ENCODE assay signal across 8 cellular contexts in the genomic region with DNA sequence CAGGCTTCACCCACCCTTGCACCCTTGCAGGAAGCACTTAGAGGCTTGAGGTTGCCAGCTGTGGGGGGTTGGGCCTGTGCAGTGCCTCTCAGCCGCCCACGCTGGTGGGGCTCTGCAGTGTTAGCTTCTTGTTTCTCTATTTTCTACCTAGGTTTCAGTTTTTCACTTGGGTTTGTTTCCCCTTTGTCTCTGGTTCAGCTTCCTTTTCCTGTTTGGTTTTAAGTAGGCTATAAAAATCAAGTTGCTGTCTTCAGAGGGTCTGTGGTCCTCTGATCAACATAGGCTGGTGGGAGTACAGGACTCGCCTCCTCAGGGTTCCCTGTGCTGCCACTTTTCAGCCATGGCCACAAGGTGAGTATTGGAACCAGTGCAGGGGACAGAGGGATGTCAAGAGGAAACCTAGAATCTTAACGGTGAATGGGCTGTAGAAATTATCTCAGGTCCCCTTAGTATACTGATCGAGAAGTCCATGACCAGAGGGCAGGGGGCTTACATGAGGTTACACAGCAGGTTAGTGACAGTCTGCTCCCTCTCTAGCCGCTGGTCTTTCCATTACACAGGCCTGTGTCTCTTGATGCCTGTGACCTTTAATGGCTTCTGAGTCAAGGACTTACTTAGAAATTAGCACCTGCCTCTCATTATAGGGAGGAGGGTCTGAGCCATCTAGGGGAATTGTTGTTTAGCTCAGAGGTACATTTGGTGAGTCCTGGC. TPM values are rescaled to one million over a fixed set of nuclear protein-coding genes. Genes with fewer than 3 reads are reported as not detected.
DNase-seq lines count a peak whose midpoint lies in the region; ATAC-seq and TF ChIP-seq lines count a peak whose summit lies in the region.

A gene with protein sequence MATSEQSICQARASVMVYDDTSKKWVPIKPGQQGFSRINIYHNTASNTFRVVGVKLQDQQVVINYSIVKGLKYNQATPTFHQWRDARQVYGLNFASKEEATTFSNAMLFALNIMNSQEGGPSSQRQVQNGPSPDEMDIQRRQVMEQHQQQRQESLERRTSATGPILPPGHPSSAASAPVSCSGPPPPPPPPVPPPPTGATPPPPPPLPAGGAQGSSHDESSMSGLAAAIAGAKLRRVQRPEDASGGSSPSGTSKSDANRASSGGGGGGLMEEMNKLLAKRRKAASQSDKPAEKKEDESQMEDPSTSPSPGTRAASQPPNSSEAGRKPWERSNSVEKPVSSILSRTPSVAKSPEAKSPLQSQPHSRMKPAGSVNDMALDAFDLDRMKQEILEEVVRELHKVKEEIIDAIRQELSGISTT (plus strand): TSS at position 262 of the 711 bp plus-strand sequence. CDS start 79 bp downstream, at position 341.

- H3K4me1 ChIP-seq in breast epithelium (no peaks in the 10 kb centered on the region), mucosa of rectum (ENCODE audit: control insufficient read depth in 2 of 2, insufficient read depth in 2 of 2, low read length in 2 of 2) (peaks cover 5 to 6% of the 10 kb centered on the region in 2 donors)

- TF ChIP-seq POLR2A in breast epithelium (IDR thresholded peaks at IDR 0.05), result no peak

- H3K36me3 ChIP-seq in breast epithelium, result no peaks in the 10 kb centered on the region
- H3K36me3 ChIP-seq in mucosa of rectum (ENCODE audit: control insufficient read depth in 2 of 2, insufficient read depth in 2 of 2, low read length in 2 of 2), result no peaks in the 10 kb centered on the region

- H3K27ac Mint-ChIP-seq in T-helper 2 cell treated with Interferon-gamma antibody and Interleukin-4, amounts not matched to agents 5 μg/mL and 100 μg/mL, for 36 hours, result peak within 1 kb of the TSS; percentile 99

- no peaks in the 10 kb centered on the region for H3K27me3 ChIP-seq in breast epithelium
- no peaks in the 10 kb centered on the region for H3K27me3 ChIP-seq in mucosa of rectum (ENCODE audit: control insufficient read depth in 2 of 2, insufficient read depth in 2 of 2, low read length in 2 of 2)

- ATAC-seq in HG03139 (IDR thresholded peaks at IDR 0.05; ENCODE audit: unreplicated experiment), result peak; percentile 46

- intact Hi-C loops in breast epithelium (cut with DNase I; ENCODE audit: low total_unique reads), result no loop called here

- peak within 1 kb of the TSS; percentile 41 to 49 for H3K27ac ChIP-seq in breast epithelium
- peak within 1 kb of the TSS; percentile 76 to 90 for H3K27ac ChIP-seq in mucosa of rectum (ENCODE audit: low read depth in 2 of 2, low read length in 2 of 2)

- no peaks in the 10 kb centered on the region for H3K27me3 Mint-ChIP-seq in T-helper 2 cell treated with Interferon-gamma antibody and Interleukin-4, amounts not matched to agents 5 μg/mL and 100 μg/mL, for 36 hours (ENCODE audit: low read depth)

- peak within 1 kb of the TSS; percentile 95 for H3K4me3 Mint-ChIP-seq in T-helper 2 cell treated with Interferon-gamma antibody and Interleukin-4, amounts not matched to agents 5 μg/mL and 100 μg/mL, for 36 hours

- peak; percentile 41 for DNase-seq in GM19238 (ENCODE audit: insufficient read length, low spot score)
- DNase-seq in T-helper 2 cell treated with Interferon-gamma antibody and Interleukin-4, amounts not matched to agents 5 μg/mL and 100 μg/mL, for 36 hours (ENCODE audit: low spot score), result peak; percentile 85
- DNase-seq in breast epithelium (ENCODE audit: low spot score in 2 of 2), result no peak
- DNase-seq in stimulated activated naive CD4-positive, alpha-beta T cell (lab: John Stamatoyannopoulos, UW), result peak; percentile 58 to 84 (median 73)
- no peak for DNase-seq in T-helper 9 cell
- DNase-seq in HCEC 1CT, result no peak

- no peaks in the 10 kb centered on the region for H3K9me3 ChIP-seq in breast epithelium
- no peaks in the 10 kb centered on the region for H3K9me3 ChIP-seq in mucosa of rectum (ENCODE audit: control insufficient read depth in 2 of 2, low read length in 2 of 2)

- peak within 1 kb of the TSS in 1 of 3 donors; percentile 13 for H3K4me3 ChIP-seq in breast epithelium
- peak within 1 kb of the TSS; percentile 49 to 73 for H3K4me3 ChIP-seq in mucosa of rectum (ENCODE audit: low read length in 2 of 2)

- peaks cover 63% of the 10 kb centered on the region for H3K4me1 Mint-ChIP-seq in T-helper 2 cell treated with Interferon-gamma antibody and Interleukin-4, amounts not matched to agents 5 μg/mL and 100 μg/mL, for 36 hours (ENCODE audit: low read depth)

- peaks cover 46% of the 10 kb centered on the region for H3K36me3 Mint-ChIP-seq in T-helper 2 cell treated with Interferon-gamma antibody and Interleukin-4, amounts not matched to agents 5 μg/mL and 100 μg/mL, for 36 hours (ENCODE audit: low read depth)

- H3K9me3 Mint-ChIP-seq in T-helper 2 cell treated with Interferon-gamma antibody and Interleukin-4, amounts not matched to agents 5 μg/mL and 100 μg/mL, for 36 hours, result no peaks in the 10 kb centered on the region

- peak within 1 kb of the TSS; percentile 13 to 76 for H3K9ac ChIP-seq in mucosa of rectum (ENCODE audit: low read depth in 1 of 2, low read length in 2 of 2)

- no peak for TF ChIP-seq CTCF in breast epithelium (IDR thresholded peaks at IDR 0.05)

RNA-seq across cellular contexts. Expression of the gene that starts here (rescaled TPM):
- 100 to 1,000 TPM in 2 of 3 donors, 10 to 100 TPM in 1; 50.7 to 116 (median 107) TPM for total RNA-seq in breast epithelium

Comparison
In these comparisons a context has a peak if more than half of its experiments do, and no peak if none do; other contexts are left out.
1. DNase-seq: peak in GM19238 (single experiment), T-helper 2 cell treated with Interferon-gamma antibody and Interleukin-4, amounts not matched to agents 5 μg/mL and 100 μg/mL, for 36 hours (single experiment) and stimulated activated naive CD4-positive, alpha-beta T cell (6 of 6); none in breast epithelium (0 of 2), T-helper 9 cell (single experiment) and HCEC 1CT (single experiment).